ENCODE assay signal across 8 cellular contexts in genomic region chr19:45424191-45425058, GRCh38. TPM values are rescaled to one million over a fixed set of nuclear protein-coding genes. Genes with fewer than 3 reads are reported as not detected.
DNase-seq lines count a peak whose midpoint lies in the region; TF ChIP-seq lines count a peak whose summit lies in the region.

No MANE protein-coding gene starts in this region.

- peaks cover 16% of the 10 kb centered on the region for H3K79me2 ChIP-seq in Loucy (ENCODE audit: insufficient read depth, low read length)

- DNase-seq in GM03348 (ENCODE audit: low spot score), result peak; percentile 89
- DNase-seq in epithelial cell of prostate (ENCODE audit: low read depth, low spot score), result peak; percentile 94
- no peak for DNase-seq in type B pancreatic cell (ENCODE audit: extremely low spot score, unreplicated experiment)
- DNase-seq in retina, result no peak

- H3K27ac ChIP-seq in 22Rv1 (peak overlapping the region; percentile 100), VCaP (peak overlapping the region; percentile 88), epithelial cell of prostate (peak overlapping the region; percentile 100)

- no peaks in the 10 kb centered on the region for H3K9me3 Mint-ChIP-seq in type B pancreatic cell

- H3K36me3 ChIP-seq in Loucy (ENCODE audit: insufficient read depth, low read length) (no peaks in the 10 kb centered on the region), mucosa of stomach (ENCODE audit: control insufficient read depth, insufficient read depth, low read length) (no peaks in the 10 kb centered on the region)

- H4K20me1 ChIP-seq in Loucy (ENCODE audit: insufficient read depth, low read length, poor library complexity, severe bottlenecking), result peaks cover 5% of the 10 kb centered on the region

- no peaks in the 10 kb centered on the region for H3K36me3 Mint-ChIP-seq in type B pancreatic cell

- H3K4me3 Mint-ChIP-seq in type B pancreatic cell, result peak overlapping the region; percentile 96

- peaks cover 27% of the 10 kb centered on the region for H3K4me1 Mint-ChIP-seq in type B pancreatic cell (ENCODE audit: unreplicated experiment)

- H3K9me3 ChIP-seq in Loucy (ENCODE audit: insufficient read depth, low read depth, low read length) (no peaks in the 10 kb centered on the region), mucosa of stomach (ENCODE audit: control insufficient read depth, low read length) (no peaks in the 10 kb centered on the region)

- 0 out of 2 replicates have a peak, but pooled peaks cover 3% of the 10 kb centered on the region for H3F3A ChIP-seq in Loucy (ENCODE audit: low read depth)

- TF ChIP-seq CTCF in 22Rv1 (IDR thresholded peaks at IDR 0.05) (no peak), Loucy (conservative IDR thresholded peaks at IDR 0.05; ENCODE audit: low read length) (no peak), VCaP (conservative IDR thresholded peaks at IDR 0.05) (no peak), type B pancreatic cell (conservative IDR thresholded peaks at IDR 0.05) (no peak)

- H2AFZ ChIP-seq in Loucy (ENCODE audit: low read length), result peak overlapping the region; percentile 76

- H3K4me1 ChIP-seq in Loucy (ENCODE audit: insufficient read depth, low read length, poor library complexity, severe bottlenecking), result peaks cover 25% of the 10 kb centered on the region
- H3K4me1 ChIP-seq in mucosa of stomach (ENCODE audit: control insufficient read depth, insufficient read depth, low read length), result peaks cover 11% of the 10 kb centered on the region

- H3K4me2 ChIP-seq in Loucy (ENCODE audit: low read depth, low read length, poor library complexity, severe bottlenecking), result peak overlapping the region; percentile 84

- H3K9ac ChIP-seq in Loucy (ENCODE audit: low read depth, low read length, poor library complexity, severe bottlenecking) (peak overlapping the region; percentile 79), mucosa of stomach (ENCODE audit: low read length) (peak overlapping the region; percentile 63)

- H3K27ac Mint-ChIP-seq in type B pancreatic cell, result peak overlapping the region; percentile 95

- peaks cover 8% of the 10 kb centered on the region for H3K27me3 Mint-ChIP-seq in type B pancreatic cell

- no peaks in the 10 kb centered on the region for H3K27me3 ChIP-seq in Loucy (ENCODE audit: insufficient read depth, low read length, poor library complexity, severe bottlenecking)
- H3K27me3 ChIP-seq in mucosa of stomach (ENCODE audit: control insufficient read depth, insufficient read depth, low read length), result peaks cover 11% of the 10 kb centered on the region

- H3K9me2 ChIP-seq in Loucy (replicated peaks; ENCODE audit: low read depth, low read length), result no peaks in the 10 kb centered on the region

- peak overlapping the region; percentile 80 for H3K4me3 ChIP-seq in Loucy (ENCODE audit: low read length, poor library complexity, severe bottlenecking)
- peak overlapping the region; percentile 43 for H3K4me3 ChIP-seq in mucosa of stomach (ENCODE audit: low read length)

RNA-seq across cellular contexts. Expression of gene ERCC1, which starts 0.7 kb away (rescaled TPM):
- total RNA-seq in type B pancreatic cell (ENCODE audit: low replicate concordance), result 57.3 and 71.8 TPM in 2 replicates

RNA-seq across cellular contexts. Expression of gene POLR1G, which starts 18.0 kb away (rescaled TPM):
- 7.2 and 9.5 TPM in 2 replicates for total RNA-seq in type B pancreatic cell (ENCODE audit: low replicate concordance)

RNA-seq across cellular contexts. Expression of gene PPP1R13L, which starts 19.6 kb away (rescaled TPM):
- 38.6 and 110 TPM in 2 replicates for total RNA-seq in type B pancreatic cell (ENCODE audit: low replicate concordance)

RNA-seq across cellular contexts. Expression of gene FOSB, which starts 43.4 kb away (rescaled TPM):
- 28.4 and 178 TPM in 2 replicates for total RNA-seq in type B pancreatic cell (ENCODE audit: low replicate concordance)

RNA-seq across cellular contexts. Expression of gene ERCC2, which starts 54.1 kb away (rescaled TPM):
- total RNA-seq in type B pancreatic cell (ENCODE audit: low replicate concordance), result 26.9 and 55.8 TPM in 2 replicates

Comparison
In these comparisons a context has a peak if more than half of its experiments do, and no peak if none do; other contexts are left out.
1. DNase-seq: peak in GM03348 (single experiment) and epithelial cell of prostate (single experiment); none in type B pancreatic cell (single experiment) and retina (single experiment).
2. Peak in every context shown above with its lines, with median percentiles within 50 percentile points of each other: H3K27ac ChIP-seq.